ENCODE assay signal across 22 cellular contexts in genomic region chr5:3801967-3802366, GRCh38.
DNase-seq lines count a peak whose midpoint lies in the region; ATAC-seq, FAIRE-seq and TF ChIP-seq lines count a peak whose summit lies in the region.
"Had no signal": no experiment of that assay in that cellular context is flagged by ENCODE, and none has a peak within 500 bp of the region (broad histone marks: within the 10 kb centered on the region; RNA-seq: fewer than 3 reads in every experiment).

No MANE protein-coding gene starts in this region.

- no peak for ATAC-seq in A549
- no peak for ATAC-seq in K562
- ATAC-seq in stimulated activated naive CD8-positive, alpha-beta T cell treated with anti-CD3 and anti-CD28 coated beads, Interleukin-15, Interleukin-2, amounts not matched to agents 100 U/mL and 50 U/mL, for 24 hours: no peak
- ATAC-seq: CD8-positive, alpha-beta T cell had no signal

- no peak for TF ChIP-seq POLR2A in A549 (IDR thresholded peaks at IDR 0.05; ENCODE audit: low read length)
- no peak for TF ChIP-seq POLR2A in K562 (conservative IDR thresholded peaks at IDR 0.05)
- TF ChIP-seq POLR2A in spleen (IDR thresholded peaks at IDR 0.05): no peak

- H3K27me3 ChIP-seq in K562 (ENCODE audit: control insufficient read depth in 2 of 2, insufficient read depth in 2 of 2, low read length in 2 of 2) (no peaks in the 10 kb centered on the region; a peak in 1 of 5 replicates), spleen (replicated peaks in 1 of 7) (no peaks in the 10 kb centered on the region)
- H3K27me3 ChIP-seq: BLaER1 treated with 17β-estradiol and CSF1 and Interleukin-3, amounts not matched to agents 10 nM and 100 nM had no signal

- in situ Hi-C loops in K562 (cut with MboI): no loop called here

- H3K27ac ChIP-seq in A549 (no peak overlapping the region), K562 (ENCODE audit: extremely low read depth, low read depth, low read length) (no peak overlapping the region), spleen (no peak overlapping the region)
- H3K27ac ChIP-seq: BLaER1 treated with 17β-estradiol and CSF1 and Interleukin-3, amounts not matched to agents 10 nM and 100 nM; C4-2B had no signal

- H3K9me3 ChIP-seq in A549 (0 out of 3 replicates have a peak, but pooled peaks cover 3% of the 10 kb centered on the region), K562 (replicated peaks; ENCODE audit: control insufficient read depth, insufficient read depth, low read depth, low read length) (no peaks in the 10 kb centered on the region), spleen (peaks cover 0 to 10% (median 0%) of the 10 kb centered on the region in 8 donors)
- H3K9me3 ChIP-seq: Caco-2 had no signal

- H3K4me2 ChIP-seq in A549 (no peak overlapping the region), K562 (ENCODE audit: insufficient read depth, low read length) (no peak overlapping the region)
- H3K4me2 ChIP-seq: BLaER1 treated with 17β-estradiol and CSF1 and Interleukin-3, amounts not matched to agents 10 nM and 100 nM had no signal

- no TSS peak for BruUV-seq in K562 (replicated peaks; lab: Mats Ljungman, UMichigan)

- no peaks in the 10 kb centered on the region for H3K9me1 ChIP-seq in K562 (ENCODE audit: control insufficient read depth, insufficient read depth, low read length)

- H3K4me1 ChIP-seq in A549 (no peaks in the 10 kb centered on the region), K562 (replicated peaks in 1 of 2; ENCODE audit: control insufficient read depth in 2 of 2, insufficient read depth in 2 of 2, low read length in 2 of 2) (no peaks in the 10 kb centered on the region), spleen (no peaks in the 10 kb centered on the region)
- H3K4me1 ChIP-seq: Caco-2 had no signal

- CTCF ChIA-PET in A549 (lab: Yijun Ruan, JAX): no interaction called here
- CTCF ChIA-PET in K562 (lab: Yijun Ruan, JAX; ENCODE audit: low intra/inter-chr PET ratio): no interaction called here

- H3K9ac ChIP-seq in K562 (ENCODE audit: insufficient read depth in 1 of 2, low read depth in 2 of 2, low read length in 2 of 2): no peak overlapping the region
- H3K9ac ChIP-seq: BLaER1 treated with 17β-estradiol and CSF1 and Interleukin-3, amounts not matched to agents 10 nM and 100 nM had no signal

- 4% methylated on average over 2 of the region's 2 CpGs for WGBS in A549 (ENCODE audit: missing lambda C conversion rate)
- 0% methylated on average over 2 of the region's 2 CpGs for WGBS in K562 (ENCODE audit: insufficient coverage, low coverage, missing lambda C conversion rate)
- 69 to 93% (median 82%) methylated on average over 2 of the region's 2 CpGs for WGBS in spleen, 5 donors

- DNase-seq in A549 (ENCODE audit: low read depth in 1 of 2, low spot score in 1 of 2): peak in 1 of 2 experiments; percentile 2
- peak; percentile 33 for DNase-seq in NAMALWA (ENCODE audit: low spot score)
- DNase-seq in K562 (ENCODE audit: extremely low read depth in 1 of 4, low spot score in 3 of 4): peak in 1 of 4 experiments; percentile 15
- no peak for DNase-seq in urothelium cell line (ENCODE audit: low spot score)
- DNase-seq in spleen: no peak
- DNase-seq in NCI-H187 treated with DMSO at 0.1 percent for 48 hours (lab: John Stamatoyannopoulos, UW): no peak
- no peak for DNase-seq in stimulated activated naive CD8-positive, alpha-beta T cell treated with anti-CD3 and anti-CD28 coated beads, Interleukin-15, Interleukin-2, amounts not matched to agents 100 U/mL and 50 U/mL, for 24 hours
- DNase-seq: 8988T; AML-193; Caco-2; Calu3; CD4-positive, alpha-beta T cell; CD8-positive, alpha-beta T cell; DMS79 treated with DMSO at 0.1 percent for 48 hours; GF-D8 had no signal

- no peak for FAIRE-seq in A549 (lab: Jason Lieb, UNC)
- FAIRE-seq in K562 (lab: Jason Lieb, UNC): no peak
- peak; percentile 37 for FAIRE-seq in urothelium cell line (lab: Jason Lieb, UNC)
- FAIRE-seq: A204.1, D721Med, G401.6, GM12891, GM19239 had no signal

- TF ChIP-seq RAD21 in A549 (conservative IDR thresholded peaks at IDR 0.05 in 1 of 2, IDR thresholded peaks at IDR 0.05 in 1 of 2): no peak
- TF ChIP-seq RAD21 in K562 (CRISPR knock-in tag; conservative IDR thresholded peaks at IDR 0.05 in 1 of 2, IDR thresholded peaks at IDR 0.05 in 1 of 2): no peak

- no peaks in the 10 kb centered on the region for H3K79me2 ChIP-seq in K562 (ENCODE audit: control insufficient read depth, insufficient read depth, low read length)

- H3K4me3 ChIP-seq in A549 (no peak overlapping the region), K562 (no peak overlapping the region), spleen (no peak overlapping the region)
- H3K4me3 ChIP-seq: BLaER1 treated with 17β-estradiol and CSF1 and Interleukin-3, amounts not matched to agents 10 nM and 100 nM had no signal

- no peaks in the 10 kb centered on the region for H4K20me1 ChIP-seq in K562 (replicated peaks; ENCODE audit: control insufficient read depth, insufficient read depth, low read length)
- H4K20me1 ChIP-seq: BLaER1 treated with 17β-estradiol and CSF1 and Interleukin-3, amounts not matched to agents 10 nM and 100 nM had no signal

- TF ChIP-seq EP300 in A549 (IDR thresholded peaks at IDR 0.05): no peak
- TF ChIP-seq EP300 in K562 (IDR thresholded peaks at IDR 0.05; ENCODE audit: low read length): no peak

- POLR2A ChIA-PET in A549 (lab: Yijun Ruan, JAX) (no interaction called here), K562 (lab: Yijun Ruan, JAX) (no interaction called here)

- H2AFZ ChIP-seq in K562 (ENCODE audit: low read depth, low read length): no peak overlapping the region

- TF ChIP-seq CTCF in A549 (IDR thresholded peaks at IDR 0.05) (no peak), K562 (IDR thresholded peaks at IDR 0.05 in 2 of 3, conservative IDR thresholded peaks at IDR 0.05 in 1 of 3; ENCODE audit: insufficient read depth in 2 of 3, low read depth in 1 of 3, low read length in 3 of 3) (no peak), spleen (IDR thresholded peaks at IDR 0.05 in 8 of 11, conservative IDR thresholded peaks at IDR 0.05 in 3 of 11) (no peak)

- intact Hi-C loops in K562 (cut with micrococcal nuclease): no loop called here
- intact Hi-C loops in spleen (cut with DNase I; ENCODE audit: low total_unique reads): no loop called here

- H3K36me3 ChIP-seq in K562 (ENCODE audit: control insufficient read depth, insufficient read depth, low read length) (no peaks in the 10 kb centered on the region), spleen (no peaks in the 10 kb centered on the region)
- H3K36me3 ChIP-seq: BLaER1 treated with 17β-estradiol and CSF1 and Interleukin-3, amounts not matched to agents 10 nM and 100 nM had no signal

TF ChIP-seq in A549, 52 proteins besides CTCF, POLR2A, EP300 and RAD21 (continues in another document):
- TF ChIP-seq ZFP36 (IDR thresholded peaks at IDR 0.05; ENCODE audit: borderline replicate concordance, partially characterized antibody) (no peak), FOSL2 (IDR thresholded peaks at IDR 0.05) (no peak), FOSL2 (CRISPR knock-in tag; IDR thresholded peaks at IDR 0.05) (no peak), POLR2AphosphoS2 (conservative IDR thresholded peaks at IDR 0.05; ENCODE audit: low read length) (no peak), HOXB13 (CRISPR knock-in tag; IDR thresholded peaks at IDR 0.05; ENCODE audit: low read depth) (no peak), USF2 (IDR thresholded peaks at IDR 0.05) (peak; percentile 59), RCOR1 (IDR thresholded peaks at IDR 0.05; ENCODE audit: low read depth, low read length) (no peak)
- TF ChIP-seq, protein P1, sequence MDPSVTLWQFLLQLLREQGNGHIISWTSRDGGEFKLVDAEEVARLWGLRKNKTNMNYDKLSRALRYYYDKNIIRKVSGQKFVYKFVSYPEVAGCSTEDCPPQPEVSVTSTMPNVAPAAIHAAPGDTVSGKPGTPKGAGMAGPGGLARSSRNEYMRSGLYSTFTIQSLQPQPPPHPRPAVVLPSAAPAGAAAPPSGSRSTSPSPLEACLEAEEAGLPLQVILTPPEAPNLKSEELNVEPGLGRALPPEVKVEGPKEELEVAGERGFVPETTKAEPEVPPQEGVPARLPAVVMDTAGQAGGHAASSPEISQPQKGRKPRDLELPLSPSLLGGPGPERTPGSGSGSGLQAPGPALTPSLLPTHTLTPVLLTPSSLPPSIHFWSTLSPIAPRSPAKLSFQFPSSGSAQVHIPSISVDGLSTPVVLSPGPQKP (IDR thresholded peaks at IDR 0.05; ENCODE audit: low read depth, low read length): no peak

TF ChIP-seq in K562, 482 proteins besides CTCF, POLR2A, EP300 and RAD21 (continues in another document):
- TF ChIP-seq ARNT (IDR thresholded peaks at IDR 0.05) (no peak), ZKSCAN3 (CRISPR knock-in tag; IDR thresholded peaks at IDR 0.05) (no peak), ZNF445 (CRISPR knock-in tag; IDR thresholded peaks at IDR 0.05; ENCODE audit: low read depth) (no peak), MTF1 (CRISPR knock-in tag; IDR thresholded peaks at IDR 0.05; ENCODE audit: borderline replicate concordance) (no peak), RAD51 (IDR thresholded peaks at IDR 0.05; ENCODE audit: borderline replicate concordance, low read depth) (peak; percentile 88), KDM2B (CRISPR knock-in tag; IDR thresholded peaks at IDR 0.05) (no peak), ZNF12 (CRISPR knock-in tag; IDR thresholded peaks at IDR 0.05) (no peak)
- TF ChIP-seq, protein P2, sequence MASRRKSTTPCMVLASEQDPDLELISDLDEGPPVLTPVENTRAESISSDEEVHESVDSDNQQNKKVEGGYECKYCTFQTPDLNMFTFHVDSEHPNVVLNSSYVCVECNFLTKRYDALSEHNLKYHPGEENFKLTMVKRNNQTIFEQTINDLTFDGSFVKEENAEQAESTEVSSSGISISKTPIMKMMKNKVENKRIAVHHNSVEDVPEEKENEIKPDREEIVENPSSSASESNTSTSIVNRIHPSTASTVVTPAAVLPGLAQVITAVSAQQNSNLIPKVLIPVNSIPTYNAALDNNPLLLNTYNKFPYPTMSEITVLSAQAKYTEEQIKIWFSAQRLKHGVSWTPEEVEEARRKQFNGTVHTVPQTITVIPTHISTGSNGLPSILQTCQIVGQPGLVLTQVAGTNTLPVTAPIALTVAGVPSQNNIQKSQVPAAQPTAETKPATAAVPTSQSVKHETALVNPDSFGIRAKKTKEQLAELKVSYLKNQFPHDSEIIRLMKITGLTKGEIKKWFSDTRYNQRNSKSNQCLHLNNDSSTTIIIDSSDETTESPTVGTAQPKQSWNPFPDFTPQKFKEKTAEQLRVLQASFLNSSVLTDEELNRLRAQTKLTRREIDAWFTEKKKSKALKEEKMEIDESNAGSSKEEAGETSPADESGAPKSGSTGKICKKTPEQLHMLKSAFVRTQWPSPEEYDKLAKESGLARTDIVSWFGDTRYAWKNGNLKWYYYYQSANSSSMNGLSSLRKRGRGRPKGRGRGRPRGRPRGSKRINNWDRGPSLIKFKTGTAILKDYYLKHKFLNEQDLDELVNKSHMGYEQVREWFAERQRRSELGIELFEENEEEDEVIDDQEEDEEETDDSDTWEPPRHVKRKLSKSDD (conservative IDR thresholded peaks at IDR 0.05; ENCODE audit: low read length): no peak

Comparison
In these comparisons a context has a peak if more than half of its experiments do, and no peak if none do; other contexts are left out.
1. Of the 35 proteins assayed by ChIP-seq in both K562 and A549: peak only in K562: none; only in A549: none; in both: USF2; in neither: 34.